ENCODE assay signal across 8 cellular contexts in the genomic region with DNA sequence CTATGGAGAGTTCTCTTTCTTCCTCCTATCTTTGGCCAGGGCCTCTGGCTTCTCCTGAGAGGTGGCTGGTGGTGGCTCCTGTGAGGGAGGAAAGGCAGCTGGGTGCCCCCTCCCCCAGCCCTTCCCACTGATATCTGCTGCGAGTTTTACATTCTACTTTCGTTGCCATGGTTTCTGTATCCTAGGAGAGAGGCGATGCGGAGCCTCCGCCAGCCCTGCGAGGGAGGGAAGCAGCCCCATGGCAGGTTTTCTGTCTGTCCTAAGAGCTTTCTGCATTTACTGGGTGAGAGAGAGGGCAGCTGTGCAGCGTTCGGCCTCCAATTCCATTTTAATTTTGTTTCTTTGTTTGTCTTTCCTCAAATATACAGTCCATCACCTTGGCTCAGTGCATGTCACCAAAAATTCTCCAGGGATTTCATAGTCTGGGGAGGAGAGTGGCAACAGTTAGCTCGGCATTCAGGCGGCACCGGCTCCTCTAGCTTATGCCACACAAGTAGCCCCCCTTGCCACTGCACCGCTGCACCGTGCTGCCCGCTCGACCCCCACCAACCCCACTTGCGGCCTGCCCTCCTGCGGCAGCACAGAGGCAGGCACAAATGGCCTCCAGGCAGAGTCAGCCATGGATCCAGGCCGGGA. TPM values are rescaled to one million over a fixed set of nuclear protein-coding genes. Genes with fewer than 3 reads are reported as not detected.
DNase-seq lines count a peak whose midpoint lies in the region; TF ChIP-seq lines count a peak whose summit lies in the region.

No MANE protein-coding gene starts in this region.

- DNase-seq in SHP77 (lab: John Stamatoyannopoulos, UW) (peak; percentile 50 to 58), SHP77 treated with DMSO at 0.1 percent for 48 hours (lab: John Stamatoyannopoulos, UW) (no peak), NCI-H2196 treated with DMSO at 0.1 percent for 48 hours (lab: John Stamatoyannopoulos, UW; ENCODE audit: unreplicated experiment) (peak; percentile 61), MCF 10A (ENCODE audit: unreplicated experiment) (peak; percentile 48), tibial nerve (ENCODE audit: low spot score in 2 of 2) (no peak), HPDE6-E6E7 (ENCODE audit: extremely low spot score) (no peak), SW480 (ENCODE audit: low spot score) (no peak)

- no peak for TF ChIP-seq EP300 in tibial nerve (IDR thresholded peaks at IDR 0.05)

- no peaks in the 10 kb centered on the region for H3K9me3 Mint-ChIP-seq in MCF 10A (ENCODE audit: unreplicated experiment)

- BruUV-seq in MCF 10A (replicated peaks; lab: Mats Ljungman, UMichigan) = no TSS peak

- H3K36me3 Mint-ChIP-seq in MCF 10A (ENCODE audit: insufficient read depth, unreplicated experiment) = peaks cover 46% of the 10 kb centered on the region

- H3K4me1 Mint-ChIP-seq in MCF 10A (ENCODE audit: insufficient read depth, unreplicated experiment) = peaks cover 53% of the 10 kb centered on the region

- H3K4me3 ChIP-seq in mesodermal cell (ENCODE audit: extremely low read depth, insufficient read depth, low read length, poor library complexity, severe bottlenecking) = no peak overlapping the region
- H3K4me3 ChIP-seq in tibial nerve = peak overlapping the region in 1 of 4 donors; percentile 41

- H3K36me3 ChIP-seq in mesodermal cell (ENCODE audit: control insufficient read depth, insufficient read depth, low read length) = peaks cover 48% of the 10 kb centered on the region
- H3K36me3 ChIP-seq in tibial nerve = peaks cover 0 to 20% (median 0%) of the 10 kb centered on the region in 3 donors

- H3K27me3 Mint-ChIP-seq in MCF 10A (ENCODE audit: insufficient read depth, unreplicated experiment) = no peaks in the 10 kb centered on the region

- no peak for TF ChIP-seq POLR2A in tibial nerve (IDR thresholded peaks at IDR 0.05)

- H3K9me3 ChIP-seq in mesodermal cell (ENCODE audit: control insufficient read depth, low read length) = no peaks in the 10 kb centered on the region
- no peaks in the 10 kb centered on the region for H3K9me3 ChIP-seq in tibial nerve

- CTCF ChIA-PET in MCF 10A (lab: Yijun Ruan, JAX) = interaction anchor here (0.6 to 7.3 kb wide), 11 partner anchors 12 to 512 kb away, joined by 3 to 68 read pairs (median 4); a partner anchor contains a TSS

- peak overlapping the region; percentile 84 for H3K27ac ChIP-seq in mesodermal cell (ENCODE audit: low read depth, low read length, severe bottlenecking)
- H3K27ac ChIP-seq in tibial nerve = peak overlapping the region; percentile 86 to 98 (median 92)

- intact Hi-C loops in MCF 10A (cut with micrococcal nuclease) = loop anchor here (2.0 kb wide), 1 partner anchor 112 kb away; no protein-coding TSS in a partner anchor

- 42 to 63% methylated on average over 8 to 14 of the region's 18 CpGs for WGBS in mesodermal cell (ENCODE audit: insufficient coverage in 2 of 2), 2 experiments
- WGBS in tibial nerve, 2 donors = 19 to 29% methylated on average over 18 of the region's 18 CpGs

- H3K27me3 ChIP-seq in tibial nerve = no peaks in the 10 kb centered on the region

- TF ChIP-seq CTCF in MCF 10A (IDR thresholded peaks at IDR 0.05; ENCODE audit: unreplicated experiment) (no peak), tibial nerve (IDR thresholded peaks at IDR 0.05) (no peak)

- H3K4me1 ChIP-seq in mesodermal cell (ENCODE audit: control insufficient read depth, insufficient read depth, low read length, poor library complexity, severe bottlenecking) = peaks cover 33% of the 10 kb centered on the region
- peaks cover 4 to 83% (median 70%) of the 10 kb centered on the region in 4 donors for H3K4me1 ChIP-seq in tibial nerve

- peak overlapping the region; percentile 79 for H3K27ac Mint-ChIP-seq in MCF 10A (ENCODE audit: low read depth, unreplicated experiment)

- H3K4me3 Mint-ChIP-seq in MCF 10A (ENCODE audit: unreplicated experiment) = peak overlapping the region; percentile 72

- POLR2A ChIA-PET in MCF 10A (lab: Yijun Ruan, JAX) = interaction anchor here (0.6 to 12.8 kb wide), 19 partner anchors 14 to 554 kb away, joined by 3 to 399 read pairs (median 5); a partner anchor contains a TSS

RNA-seq across cellular contexts. Expression of a gene that starts 20.4 kb away (rescaled TPM):
- 64.7 and 68.1 TPM in 2 replicates for total RNA-seq in MCF 10A (2022)
- polyA plus RNA-seq in mesodermal cell (2013, experiment 1 of 2) = 16.4 TPM
- 14.6 TPM for polyA plus RNA-seq in mesodermal cell (2013, experiment 2 of 2)
- total RNA-seq in tibial nerve = 100 to 1,000 TPM in 2 of 4 donors, 10 to 100 TPM in 2; 81.3 to 115 (median 98.9) TPM

Comparison
In these comparisons a context has a peak if more than half of its experiments do, and no peak if none do; other contexts are left out.
1. DNase-seq: peak in SHP77 (2 of 2), NCI-H2196 treated with DMSO at 0.1 percent for 48 hours (single experiment) and MCF 10A (single experiment); none in SHP77 treated with DMSO at 0.1 percent for 48 hours (single experiment), tibial nerve (0 of 2), HPDE6-E6E7 (single experiment) and SW480 (single experiment).